ENCODE assay signal across 9 cellular contexts in the genomic region with DNA sequence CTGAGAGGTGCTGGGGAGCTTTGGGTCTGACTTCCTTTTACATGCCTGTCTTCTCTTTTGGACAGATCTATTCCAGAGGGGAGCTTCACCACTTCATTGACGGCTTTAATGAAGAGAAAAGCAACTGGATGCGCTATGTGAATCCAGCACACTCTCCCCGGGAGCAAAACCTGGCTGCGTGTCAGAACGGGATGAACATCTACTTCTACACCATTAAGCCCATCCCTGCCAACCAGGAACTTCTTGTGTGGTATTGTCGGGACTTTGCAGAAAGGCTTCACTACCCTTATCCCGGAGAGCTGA. TPM values are rescaled to one million over a fixed set of nuclear protein-coding genes. Genes with fewer than 3 reads are reported as not detected.
A peak's percentile ranks its signal among the peaks of the same experiment; 100 is the strongest.
DNase-seq lines count a peak whose midpoint lies in the region; ATAC-seq and TF ChIP-seq lines count a peak whose summit lies in the region.
"Had no signal": no experiment of that assay in that cellular context is flagged by ENCODE, and none has a peak within 500 bp of the region (broad histone marks: within the 10 kb centered on the region; RNA-seq: fewer than 3 reads in every experiment).

No MANE protein-coding gene starts in this region.

- H3K4me3 Mint-ChIP-seq in T-helper 1 cell treated with Interleukin-12 subunit alpha and Interleukin-12 subunit beta and Interleukin-4 antibody, amounts not matched to agents 30 μg/mL and 1 μg/mL, for 36 hours: peak overlapping the region; percentile 95

- peak overlapping the region; percentile 33 for H3K4me3 ChIP-seq in RWPE2 (ENCODE audit: severe bottlenecking)
- peak overlapping the region; percentile 55 for H3K4me3 ChIP-seq in fibroblast of pulmonary artery (replicated peaks; ENCODE audit: low read depth, low read length)
- H3K4me3 ChIP-seq in spleen: peak overlapping the region; percentile 29 to 72 (median 46)

- peaks cover 92% of the 10 kb centered on the region for H3K36me3 Mint-ChIP-seq in T-helper 1 cell treated with Interleukin-12 subunit alpha and Interleukin-12 subunit beta and Interleukin-4 antibody, amounts not matched to agents 30 μg/mL and 1 μg/mL, for 36 hours (ENCODE audit: low read depth)

- H3K9me3 ChIP-seq in RWPE2 (ENCODE audit: severe bottlenecking) (no peaks in the 10 kb centered on the region), spleen (no peaks in the 10 kb centered on the region)

- H3K27ac ChIP-seq in RWPE2 (ENCODE audit: poor library complexity, severe bottlenecking) (peak overlapping the region; percentile 78), spleen (peak overlapping the region; percentile 85 to 96 (median 94))

- CTCF ChIA-PET in HEK293T (lab: Yijun Ruan, JAX): no interaction called here

- no peaks in the 10 kb centered on the region for H3K9me3 Mint-ChIP-seq in T-helper 1 cell treated with Interleukin-12 subunit alpha and Interleukin-12 subunit beta and Interleukin-4 antibody, amounts not matched to agents 30 μg/mL and 1 μg/mL, for 36 hours

- peaks cover 84% of the 10 kb centered on the region for H3K4me1 Mint-ChIP-seq in T-helper 1 cell treated with Interleukin-12 subunit alpha and Interleukin-12 subunit beta and Interleukin-4 antibody, amounts not matched to agents 30 μg/mL and 1 μg/mL, for 36 hours (ENCODE audit: low read depth)

- H3K36me3 ChIP-seq in RWPE2 (ENCODE audit: low read depth) (peaks cover 36% of the 10 kb centered on the region), spleen (peaks cover 0 to 38% (median under 1%) of the 10 kb centered on the region in 6 donors)

- no peak for TF ChIP-seq POLR2A in spleen (IDR thresholded peaks at IDR 0.05)

- 72 to 86% (median 81%) methylated on average over 7 of the region's 7 CpGs for WGBS in spleen, 5 donors

- DNase-seq in T-helper 1 cell: no peak
- no peak for DNase-seq in RWPE2 (ENCODE audit: low spot score)
- DNase-seq in fibroblast of pulmonary artery (ENCODE audit: low read depth): no peak
- no peak for DNase-seq in spleen
- no peak for DNase-seq in NCI-H1048 (lab: John Stamatoyannopoulos, UW)
- no peak for DNase-seq in dermis blood vessel endothelial cell
- no peak for DNase-seq in HEK293T (ENCODE audit: extremely low spot score)

- POLR2A ChIA-PET in HEK293T (lab: Yijun Ruan, JAX): no interaction called here

- no peaks in the 10 kb centered on the region for H3K27me3 Mint-ChIP-seq in T-helper 1 cell treated with Interleukin-12 subunit alpha and Interleukin-12 subunit beta and Interleukin-4 antibody, amounts not matched to agents 30 μg/mL and 1 μg/mL, for 36 hours (ENCODE audit: low read depth)

- TF ChIP-seq CTCF in RWPE2 (IDR thresholded peaks at IDR 0.05; ENCODE audit: poor library complexity, severe bottlenecking) (no peak), fibroblast of pulmonary artery (IDR thresholded peaks at IDR 0.05; ENCODE audit: low read length, missing control alignments) (no peak), spleen (IDR thresholded peaks at IDR 0.05 in 8 of 11, conservative IDR thresholded peaks at IDR 0.05 in 3 of 11) (no peak)

- peak; percentile 8 for ATAC-seq in RWPE2 (ENCODE audit: low read depth)

- intact Hi-C loops in spleen (cut with DNase I; ENCODE audit: low total_unique reads): no loop called here

- H3K27me3 ChIP-seq in RWPE2 (ENCODE audit: insufficient read depth, poor library complexity, severe bottlenecking) (no peaks in the 10 kb centered on the region), spleen (replicated peaks in 1 of 7) (no peaks in the 10 kb centered on the region)

- H3K27ac Mint-ChIP-seq in T-helper 1 cell treated with Interleukin-12 subunit alpha and Interleukin-12 subunit beta and Interleukin-4 antibody, amounts not matched to agents 30 μg/mL and 1 μg/mL, for 36 hours: peak overlapping the region; percentile 95

- peaks cover 56% of the 10 kb centered on the region for H3K4me1 ChIP-seq in RWPE2 (ENCODE audit: insufficient read depth, poor library complexity, severe bottlenecking)
- peaks cover 15 to 88% (median 56%) of the 10 kb centered on the region in 6 donors for H3K4me1 ChIP-seq in spleen

TF ChIP-seq in HEK293T, 16 proteins besides CTCF, POLR2A, EP300 and RAD21:
- no peak for TF ChIP-seq ZNF384 (IDR thresholded peaks at IDR 0.05)
- no peak for TF ChIP-seq CTBP1 (IDR thresholded peaks at IDR 0.05; ENCODE audit: borderline replicate concordance)
- TF ChIP-seq HDGF (IDR thresholded peaks at IDR 0.05; ENCODE audit: borderline replicate concordance): no peak
- no peak for TF ChIP-seq FOXM1 (IDR thresholded peaks at IDR 0.05; ENCODE audit: borderline replicate concordance)
- no peak for TF ChIP-seq NFRKB (IDR thresholded peaks at IDR 0.05)
- TF ChIP-seq ARNT (IDR thresholded peaks at IDR 0.05): no peak
- no peak for TF ChIP-seq SUZ12 (IDR thresholded peaks at IDR 0.05)
- TF ChIP-seq ELF4 (IDR thresholded peaks at IDR 0.05): no peak
- no peak for TF ChIP-seq LEF1 (IDR thresholded peaks at IDR 0.05; ENCODE audit: borderline replicate concordance)
- TF ChIP-seq TARDBP (IDR thresholded peaks at IDR 0.05): no peak
- TF ChIP-seq, protein P1, sequence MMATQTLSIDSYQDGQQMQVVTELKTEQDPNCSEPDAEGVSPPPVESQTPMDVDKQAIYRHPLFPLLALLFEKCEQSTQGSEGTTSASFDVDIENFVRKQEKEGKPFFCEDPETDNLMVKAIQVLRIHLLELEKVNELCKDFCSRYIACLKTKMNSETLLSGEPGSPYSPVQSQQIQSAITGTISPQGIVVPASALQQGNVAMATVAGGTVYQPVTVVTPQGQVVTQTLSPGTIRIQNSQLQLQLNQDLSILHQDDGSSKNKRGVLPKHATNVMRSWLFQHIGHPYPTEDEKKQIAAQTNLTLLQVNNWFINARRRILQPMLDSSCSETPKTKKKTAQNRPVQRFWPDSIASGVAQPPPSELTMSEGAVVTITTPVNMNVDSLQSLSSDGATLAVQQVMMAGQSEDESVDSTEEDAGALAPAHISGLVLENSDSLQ (IDR thresholded peaks at IDR 0.05): no peak
- TF ChIP-seq L3MBTL2 (conservative IDR thresholded peaks at IDR 0.05): no peak
- no peak for TF ChIP-seq SP1 (IDR thresholded peaks at IDR 0.05)
TF ChIP-seq in HEK293T: peak in this region for 0.

RNA-seq across cellular contexts. Expression of a gene that starts 13.1 kb away (rescaled TPM):
- 10 to 100 TPM; 35.7 to 63.7 (median 45.4) TPM for total RNA-seq in spleen
- polyA plus RNA-seq in spleen: 1 to 10 TPM; 2.2 to 3.7 (median 2.5) TPM
- total RNA-seq in dermis blood vessel endothelial cell: 1.4 and 9.5 TPM in 2 replicates
- total RNA-seq: A673 had no signal
